In the genomic region with DNA sequence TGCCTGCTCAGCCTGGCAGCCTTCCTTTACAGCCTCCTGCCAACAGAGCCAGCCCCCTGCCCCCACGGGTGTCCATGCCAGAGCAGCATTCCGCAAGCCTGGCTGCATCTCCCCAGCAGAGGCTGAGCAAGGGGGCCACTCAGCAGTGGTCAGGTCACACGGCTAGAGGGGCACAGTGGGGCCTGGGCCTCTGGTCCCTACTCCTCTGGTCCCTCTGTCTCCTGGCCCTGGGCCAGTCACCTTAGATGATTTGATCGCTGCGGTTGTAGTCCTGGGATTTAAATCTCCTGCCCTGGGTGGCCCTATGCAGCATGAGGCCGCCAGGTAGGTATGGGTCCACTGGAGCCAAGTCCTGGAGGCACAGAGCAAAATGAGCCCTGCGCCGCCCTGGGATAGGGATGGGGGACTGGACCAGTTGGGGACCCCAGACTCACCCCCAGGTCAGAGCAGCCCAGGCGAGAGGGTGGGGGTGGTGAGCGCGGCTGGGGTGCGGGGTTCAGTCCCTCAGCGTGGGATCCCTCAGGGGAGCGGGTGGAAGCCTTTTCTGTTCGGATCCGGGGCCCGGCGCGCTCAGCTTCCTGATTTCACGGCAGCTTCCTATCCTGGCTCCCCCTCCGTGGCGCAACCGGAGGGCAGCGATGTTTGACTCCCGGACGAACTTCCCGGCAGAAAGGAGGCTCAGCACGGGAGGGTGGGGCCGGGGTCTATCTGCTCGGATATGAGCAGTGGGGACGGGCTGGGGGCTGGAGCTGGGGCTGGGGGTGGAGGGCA, we compare ENCODE assay signal across 7 cellular contexts. TPM values are rescaled to one million over a fixed set of nuclear protein-coding genes. Genes with fewer than 3 reads are reported as not detected.
DNase-seq lines count a peak whose midpoint lies in the region; ATAC-seq and TF ChIP-seq lines count a peak whose summit lies in the region.

A gene (plus strand): TSS at position 138 of the 771 bp plus-strand sequence. CDS start 4,659 bp downstream, outside the sequence.

- peak; percentile 19 to 32 for ATAC-seq in right cardiac atrium
- ATAC-seq in GM18505 (IDR thresholded peaks at IDR 0.05; ENCODE audit: unreplicated experiment), result no peak

- TF ChIP-seq CTCF in LNCaP clone FGC (IDR thresholded peaks at IDR 0.05; ENCODE audit: control insufficient read depth, extremely low read depth, insufficient read depth) (no peak), ascending aorta (IDR thresholded peaks at IDR 0.05) (peak in 1 of 3 experiments; percentile 6)

- no peak for TF ChIP-seq POLR2A in GM18505 (IDR thresholded peaks at IDR 0.05; ENCODE audit: borderline replicate concordance, extremely low read depth, insufficient read depth, insufficient read length)

- intact Hi-C loops in ascending aorta (cut with DNase I) (loop anchor here (1.0 to 2.0 kb wide), 4 partner anchors 31 to 91 kb away; a partner anchor contains a TSS), right cardiac atrium (cut with DNase I) (loop anchor here in 3 of 4 donors (2.0 to 10.0 kb wide), 3 partner anchors 49 to 91 kb away; a partner anchor contains a TSS)

- WGBS in right cardiac atrium, result 2% methylated on average over 31 of the region's 31 CpGs

- H3K27ac ChIP-seq in ascending aorta (peak within 1 kb of the TSS; percentile 97 to 99), right cardiac atrium (ENCODE audit: low read length) (peak within 1 kb of the TSS; percentile 94)

- H3K4me1 ChIP-seq in ascending aorta (peaks cover 22 to 56% of the 10 kb centered on the region in 2 donors), right cardiac atrium (ENCODE audit: control insufficient read depth, insufficient read depth, low read length) (peaks cover 18% of the 10 kb centered on the region)

- H3K27me3 ChIP-seq in ascending aorta (no peaks in the 10 kb centered on the region), right cardiac atrium (ENCODE audit: control insufficient read depth, insufficient read depth) (no peaks in the 10 kb centered on the region)

- H3K9me3 ChIP-seq in ascending aorta (no peaks in the 10 kb centered on the region), right cardiac atrium (ENCODE audit: control insufficient read depth, low read length) (no peaks in the 10 kb centered on the region)

- H3K4me3 ChIP-seq in LNCaP clone FGC (ENCODE audit: low read depth, low read length), result peak within 1 kb of the TSS; percentile 64
- H3K4me3 ChIP-seq in ascending aorta, result peak within 1 kb of the TSS; percentile 85 to 98
- peak within 1 kb of the TSS; percentile 82 for H3K4me3 ChIP-seq in right cardiac atrium (ENCODE audit: low read length)

- DNase-seq in GM03348 (ENCODE audit: low spot score), result peak; percentile 71
- DNase-seq in LNCaP clone FGC (ENCODE audit: low read depth), result no peak
- peak in 1 of 2 donors; percentile 89 for DNase-seq in ascending aorta (ENCODE audit: low spot score in 2 of 2)
- peak; percentile 79 to 90 (median 90) for DNase-seq in right cardiac atrium
- DNase-seq in pons (ENCODE audit: low spot score), result peak; percentile 50
- no peak for DNase-seq in NK-92 treated with Interleukin-12 subunit alpha and Interleukin-12 subunit beta, amount 100 ng/mL, for 24 hours (lab: John Stamatoyannopoulos, UW)

- peaks cover 7 to 9% of the 10 kb centered on the region in 2 donors for H3K36me3 ChIP-seq in ascending aorta

RNA-seq across cellular contexts. Expression of the gene that starts here (rescaled TPM):
- total RNA-seq in ascending aorta, result 69.3 TPM
- total RNA-seq in right cardiac atrium, result 100 to 1,000 TPM; 100 to 141 (median 118) TPM
- 99.5 TPM for polyA plus RNA-seq in right cardiac atrium

Comparison
In these comparisons a context has a peak if more than half of its experiments do, and no peak if none do; other contexts are left out.
1. DNase-seq: peak in GM03348 (single experiment), right cardiac atrium (3 of 3) and pons (single experiment); none in LNCaP clone FGC (single experiment) and NK-92 treated with Interleukin-12 subunit alpha and Interleukin-12 subunit beta, amount 100 ng/mL, for 24 hours (single experiment).
2. Peak in every context shown above with its lines, with median percentiles within 50 percentile points of each other: H3K4me3 ChIP-seq.